21 cellular contexts compared by ENCODE assay signal in the genomic region with DNA sequence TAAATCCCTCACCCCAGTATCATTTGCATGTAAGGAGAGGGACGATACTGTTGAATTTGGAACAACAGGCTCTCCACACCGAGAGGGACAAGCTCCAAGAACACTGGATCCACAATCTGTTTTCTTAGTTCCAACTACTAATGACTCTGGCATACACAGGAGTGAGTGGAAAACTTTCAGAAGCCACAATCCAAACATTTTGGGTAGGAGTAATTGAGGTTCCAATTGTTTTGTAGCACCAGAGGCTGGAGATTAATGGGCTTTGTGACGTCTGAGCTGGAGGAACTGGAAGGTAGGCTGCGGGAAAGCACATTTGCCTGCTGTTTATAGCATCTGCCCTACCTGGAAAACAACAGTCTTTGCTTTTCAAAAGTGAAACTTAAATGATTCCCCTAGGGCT.
DNase-seq lines count a peak whose midpoint lies in the region; ATAC-seq and TF ChIP-seq lines count a peak whose summit lies in the region.
"Had no signal": no experiment of that assay in that cellular context is flagged by ENCODE, and none has a peak within 500 bp of the region (broad histone marks: within the 10 kb centered on the region; RNA-seq: fewer than 3 reads in every experiment).

No MANE protein-coding gene starts in this region.

- H3K4me1 ChIP-seq in ACC112 (ENCODE audit: control insufficient read depth, insufficient read depth, low read length, unreplicated experiment), result peaks cover 40% of the 10 kb centered on the region
- peaks cover 11 to 65% (median 31%) of the 10 kb centered on the region in 9 donors for H3K4me1 ChIP-seq in heart right ventricle
- H3K4me1 ChIP-seq in trophoblast cell (ENCODE audit: control insufficient read depth in 1 of 2, insufficient read depth in 2 of 2, low read length in 2 of 2), result peaks cover 9 to 16% of the 10 kb centered on the region in 2 experiments
- H3K4me1 ChIP-seq in foreskin keratinocyte, result no peaks in the 10 kb centered on the region
- H3K4me1 ChIP-seq: right lobe of liver, tibial artery had no signal

- no peak overlapping the region for H3K18ac ChIP-seq in trophoblast cell (ENCODE audit: low read length)

- H4K91ac ChIP-seq in trophoblast cell (ENCODE audit: low read depth, low read length), result no peak overlapping the region

- no peaks in the 10 kb centered on the region for H3K79me1 ChIP-seq in trophoblast cell (ENCODE audit: low read length)

- H2BK12ac ChIP-seq in trophoblast cell (ENCODE audit: low read length), result peak overlapping the region; percentile 19

- H3K14ac ChIP-seq in trophoblast cell (ENCODE audit: low read length), result no peak overlapping the region

- H2BK5ac ChIP-seq in trophoblast cell (ENCODE audit: low read depth, low read length, poor library complexity), result no peak overlapping the region

- peak; percentile 73 for DNase-seq in NCI-H82 (lab: John Stamatoyannopoulos, UW)
- DNase-seq in heart right ventricle, result peak in 1 of 2 donors; percentile 27
- DNase-seq in trophoblast cell, result no peak
- DNase-seq in cerebellar cortex (ENCODE audit: low spot score), result no peak
- DNase-seq in foreskin keratinocyte, result no peak
- DNase-seq: ACHN; activated CD8-positive, alpha-beta memory T cell treated with anti-CD3 and anti-CD28 coated beads, Interleukin-2, amount 10 ng/mL, durations not matched to agents 7 days and 5 days; activated effector memory CD4-positive, alpha-beta T cell treated with Interleukin-2 at 50 U/mL for 16 hours; anterior cingulate cortex; CD8-positive, alpha-beta memory T cell; MM.1S; naive thymus-derived CD8-positive, alpha-beta T cell; NCI-H748 treated with DMSO at 0.1 percent for 48 hours; right lobe of liver; stimulated activated CD4-positive, alpha-beta T cell treated with anti-CD3 and anti-CD28 coated beads, Interleukin-4, amount 100 ng/mL, for 4 hours; tibial artery had no signal

- ATAC-seq in heart right ventricle (peak in 7 of 8 donors; percentile 40 to 73 (median 56)), HG03442 (IDR thresholded peaks at IDR 0.05; ENCODE audit: unreplicated experiment) (no peak), GM21576 (IDR thresholded peaks at IDR 0.05; ENCODE audit: unreplicated experiment) (no peak), foreskin keratinocyte (no peak)
- ATAC-seq: activated CD4-positive, CD25-positive, alpha-beta regulatory T cell treated with anti-CD3 and anti-CD28 coated beads, Interleukin-2, amount 50 U/mL, for 24 hours; activated CD8-positive, alpha-beta memory T cell treated with anti-CD3 and anti-CD28 coated beads, Interleukin-2, amount 10 ng/mL, durations not matched to agents 7 days and 5 days; naive thymus-derived CD8-positive, alpha-beta T cell had no signal

- H3K23ac ChIP-seq in trophoblast cell (ENCODE audit: low read length), result no peak overlapping the region

- no peaks in the 10 kb centered on the region for H3K36me3 ChIP-seq in ACC112 (ENCODE audit: insufficient read depth, low read length)
- H3K36me3 ChIP-seq in heart right ventricle, result peaks cover 0 to 55% (median 0%) of the 10 kb centered on the region in 9 donors
- no peaks in the 10 kb centered on the region for H3K36me3 ChIP-seq in trophoblast cell (ENCODE audit: control insufficient read depth in 1 of 2, insufficient read depth in 2 of 2, low read length in 2 of 2)
- H3K36me3 ChIP-seq: HAP-1, right lobe of liver, tibial artery had no signal

- 41 to 49% methylated on average over 4 of the region's 4 CpGs for WGBS in heart right ventricle, 2 donors
- no CpG with 5 or more reads among the region's 4 CpGs for WGBS in trophoblast cell (ENCODE audit: extremely low coverage, insufficient coverage, insufficient read length)

- H2BK120ac ChIP-seq in trophoblast cell (ENCODE audit: insufficient read depth, low read length, poor library complexity), result no peak overlapping the region

- H2AK5ac ChIP-seq in trophoblast cell (ENCODE audit: low read length), result no peak overlapping the region

- H3K27me3 ChIP-seq in ACC112 (ENCODE audit: insufficient read depth, low read length) (no peaks in the 10 kb centered on the region), heart right ventricle (peaks cover 0 to 51% (median 0%) of the 10 kb centered on the region in 7 donors), trophoblast cell (ENCODE audit: insufficient read depth, low read length) (no peaks in the 10 kb centered on the region), foreskin keratinocyte (peaks cover 31% of the 10 kb centered on the region)
- H3K27me3 ChIP-seq: right lobe of liver, tibial artery had no signal

- H3K79me2 ChIP-seq in ACC112 (ENCODE audit: control insufficient read depth, insufficient read depth, low read length, unreplicated experiment), result no peaks in the 10 kb centered on the region
- no peaks in the 10 kb centered on the region for H3K79me2 ChIP-seq in trophoblast cell (ENCODE audit: control insufficient read depth, insufficient read depth, low read length, poor library complexity)

- H4K8ac ChIP-seq in trophoblast cell (ENCODE audit: low read depth, low read length), result no peak overlapping the region

- no peak overlapping the region for H3K4me2 ChIP-seq in trophoblast cell (ENCODE audit: low read length)

- no peak overlapping the region for H4K12ac ChIP-seq in trophoblast cell (ENCODE audit: low read depth, low read length)

- peak overlapping the region; percentile 11; the same call in 1 of the 2 replicates for H3K27ac ChIP-seq in ACC112 (ENCODE audit: low read depth, low read length)
- peak overlapping the region; percentile 3 to 80 (median 40) for H3K27ac ChIP-seq in heart right ventricle
- H3K27ac ChIP-seq in trophoblast cell (ENCODE audit: low read depth, low read length), result no peak overlapping the region
- no peak overlapping the region for H3K27ac ChIP-seq in foreskin keratinocyte
- H3K27ac ChIP-seq: right lobe of liver, tibial artery had no signal

- H3K4ac ChIP-seq in trophoblast cell (ENCODE audit: low read depth, low read length), result no peak overlapping the region

- TF ChIP-seq CTCF in heart right ventricle (IDR thresholded peaks at IDR 0.05) (no peak), foreskin keratinocyte (conservative IDR thresholded peaks at IDR 0.05) (no peak)

- H3K9me3 ChIP-seq in heart right ventricle (no peaks in the 10 kb centered on the region), trophoblast cell (ENCODE audit: insufficient read depth, low read depth, low read length) (no peaks in the 10 kb centered on the region)
- H3K9me3 ChIP-seq: HAP-1, right lobe of liver, tibial artery had no signal

- no peak overlapping the region for H2AFZ ChIP-seq in ACC112 (ENCODE audit: low read length, unreplicated experiment)
- no peak overlapping the region for H2AFZ ChIP-seq in trophoblast cell (ENCODE audit: insufficient read depth, low read length, poor library complexity)

- intact Hi-C loops in heart right ventricle (cut with DNase I), result loop anchor here in 1 of 10 donors (2.0 kb wide), 1 partner anchor 21 kb away; no protein-coding TSS in a partner anchor

- H3K4me3 ChIP-seq in ACC112 (ENCODE audit: low read depth, low read length), result no peak overlapping the region
- no peak overlapping the region for H3K4me3 ChIP-seq in heart right ventricle
- H3K4me3 ChIP-seq in trophoblast cell (ENCODE audit: low read depth, low read length), result no peak overlapping the region
- H3K4me3 ChIP-seq: HAP-1, right lobe of liver, tibial artery had no signal

- no peak overlapping the region for H3K9ac ChIP-seq in trophoblast cell (ENCODE audit: low read length)

Comparison
In these comparisons a context has a peak if more than half of its experiments do, and no peak if none do; other contexts are left out.
1. H3K27ac ChIP-seq: peak in ACC112 (single experiment) and heart right ventricle (10 of 10); none in trophoblast cell (single experiment) and foreskin keratinocyte (single experiment).
2. ATAC-seq: peak in heart right ventricle (7 of 8); none in HG03442 (single experiment), GM21576 (single experiment) and foreskin keratinocyte (single experiment).